1 cellular context compared by ENCODE assay signal in the genomic region with DNA sequence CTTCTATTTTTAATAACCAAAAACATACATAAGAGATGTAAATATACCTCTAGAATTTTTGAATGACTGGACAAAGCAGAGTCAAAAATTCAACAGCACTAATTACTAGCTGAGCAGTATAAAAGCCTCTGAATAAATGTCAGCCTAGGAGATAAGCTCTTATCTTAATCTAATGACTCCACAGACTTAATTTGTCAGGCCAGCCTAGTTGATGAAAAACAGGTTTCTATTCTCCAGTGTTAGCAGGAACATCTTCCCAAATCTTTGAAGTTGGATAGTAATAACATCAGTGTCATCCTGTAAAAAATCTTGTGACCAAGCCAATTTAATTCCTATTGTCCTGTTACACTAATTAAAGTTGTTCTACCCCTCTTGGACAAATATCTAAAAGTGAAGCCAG.
TF ChIP-seq lines count a peak whose summit lies in the region.

No MANE protein-coding gene starts in this region.

TF ChIP-seq in SK-N-SH, 30 proteins besides CTCF, POLR2A, EP300 and RAD21 (continued from another document):
- TF ChIP-seq, protein P1, sequence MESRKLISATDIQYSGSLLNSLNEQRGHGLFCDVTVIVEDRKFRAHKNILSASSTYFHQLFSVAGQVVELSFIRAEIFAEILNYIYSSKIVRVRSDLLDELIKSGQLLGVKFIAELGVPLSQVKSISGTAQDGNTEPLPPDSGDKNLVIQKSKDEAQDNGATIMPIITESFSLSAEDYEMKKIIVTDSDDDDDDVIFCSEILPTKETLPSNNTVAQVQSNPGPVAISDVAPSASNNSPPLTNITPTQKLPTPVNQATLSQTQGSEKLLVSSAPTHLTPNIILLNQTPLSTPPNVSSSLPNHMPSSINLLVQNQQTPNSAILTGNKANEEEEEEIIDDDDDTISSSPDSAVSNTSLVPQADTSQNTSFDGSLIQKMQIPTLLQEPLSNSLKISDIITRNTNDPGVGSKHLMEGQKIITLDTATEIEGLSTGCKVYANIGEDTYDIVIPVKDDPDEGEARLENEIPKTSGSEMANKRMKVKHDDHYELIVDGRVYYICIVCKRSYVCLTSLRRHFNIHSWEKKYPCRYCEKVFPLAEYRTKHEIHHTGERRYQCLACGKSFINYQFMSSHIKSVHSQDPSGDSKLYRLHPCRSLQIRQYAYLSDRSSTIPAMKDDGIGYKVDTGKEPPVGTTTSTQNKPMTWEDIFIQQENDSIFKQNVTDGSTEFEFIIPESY (IDR thresholded peaks at IDR 0.05; ENCODE audit: borderline replicate concordance, low read depth), result no peak
- TF ChIP-seq, protein P2, sequence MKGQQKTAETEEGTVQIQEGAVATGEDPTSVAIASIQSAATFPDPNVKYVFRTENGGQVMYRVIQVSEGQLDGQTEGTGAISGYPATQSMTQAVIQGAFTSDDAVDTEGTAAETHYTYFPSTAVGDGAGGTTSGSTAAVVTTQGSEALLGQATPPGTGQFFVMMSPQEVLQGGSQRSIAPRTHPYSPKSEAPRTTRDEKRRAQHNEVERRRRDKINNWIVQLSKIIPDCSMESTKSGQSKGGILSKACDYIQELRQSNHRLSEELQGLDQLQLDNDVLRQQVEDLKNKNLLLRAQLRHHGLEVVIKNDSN (IDR thresholded peaks at IDR 0.05; ENCODE audit: borderline replicate concordance, low read depth), result no peak
